16 cellular contexts compared by ENCODE assay signal in genomic region chr4:175562111-175562510, GRCh38.
DNase-seq lines count a peak whose midpoint lies in the region; ATAC-seq, FAIRE-seq and TF ChIP-seq lines count a peak whose summit lies in the region.
"Had no signal": no experiment of that assay in that cellular context is flagged by ENCODE, and none has a peak within 500 bp of the region (broad histone marks: within the 10 kb centered on the region; RNA-seq: fewer than 3 reads in every experiment).

No MANE protein-coding gene starts in this region.

- no peak for DNase-seq in D721Med (ENCODE audit: insufficient read length, low spot score)
- DNase-seq in pons (ENCODE audit: low spot score): peak; percentile 7
- DNase-seq in NCI-H2196 treated with DMSO at 0.1 percent for 48 hours (lab: John Stamatoyannopoulos, UW; ENCODE audit: unreplicated experiment): no peak
- DNase-seq in C1 segment of cervical spinal cord (lab: John Stamatoyannopoulos, UW): no peak
- DNase-seq: BE2C; Caco-2; CD4-positive, alpha-beta T cell; DMS153; DMS79; GF-D8; GM23248; HCEC 1CT had no signal

- FAIRE-seq in D721Med (lab: Jason Lieb, UNC): peak; percentile 29
- peak; percentile 64 for FAIRE-seq in islet of Langerhans (lab: Jason Lieb, UNC)

- no peak for TF ChIP-seq CTCF in D721Med (IDR thresholded peaks at IDR 0.05; ENCODE audit: insufficient read depth, missing control alignments)

- peak overlapping the region; percentile 52 for H3K27ac ChIP-seq in cingulate gyrus (ENCODE audit: low read depth, low read length)
- H3K27ac ChIP-seq: C4-2B, GM23248 had no signal

- ATAC-seq in GM21381 (IDR thresholded peaks at IDR 0.05; ENCODE audit: unreplicated experiment): no peak
